Comparison of ENCODE assay signal across 2 cellular contexts in the genomic region with DNA sequence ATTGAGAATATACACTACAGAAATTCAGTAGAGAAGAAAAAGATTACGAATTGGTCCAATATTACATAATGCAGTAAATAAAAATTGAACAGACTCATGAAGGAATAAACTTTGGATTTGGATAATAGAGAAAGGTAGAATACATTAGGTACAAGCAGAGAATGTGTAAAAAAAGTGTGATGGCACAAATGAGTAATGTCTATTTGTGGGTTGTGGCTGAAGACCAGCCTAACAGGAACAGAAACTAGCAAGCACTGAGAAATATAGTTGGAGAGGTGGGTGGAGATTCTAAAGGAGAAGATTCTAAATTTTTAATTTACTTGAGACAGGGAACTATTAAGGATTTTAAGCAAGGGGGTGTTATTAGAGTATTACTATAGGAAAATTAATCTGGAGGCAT.
TF ChIP-seq lines count a peak whose summit lies in the region.

No MANE protein-coding gene starts in this region.

TF ChIP-seq in K562, 482 proteins besides CTCF, POLR2A, EP300 and RAD21 (continued from another document):
- TF ChIP-seq, protein P1, sequence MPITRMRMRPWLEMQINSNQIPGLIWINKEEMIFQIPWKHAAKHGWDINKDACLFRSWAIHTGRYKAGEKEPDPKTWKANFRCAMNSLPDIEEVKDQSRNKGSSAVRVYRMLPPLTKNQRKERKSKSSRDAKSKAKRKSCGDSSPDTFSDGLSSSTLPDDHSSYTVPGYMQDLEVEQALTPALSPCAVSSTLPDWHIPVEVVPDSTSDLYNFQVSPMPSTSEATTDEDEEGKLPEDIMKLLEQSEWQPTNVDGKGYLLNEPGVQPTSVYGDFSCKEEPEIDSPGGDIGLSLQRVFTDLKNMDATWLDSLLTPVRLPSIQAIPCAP (CRISPR knock-in tag; IDR thresholded peaks at IDR 0.05; ENCODE audit: borderline replicate concordance): no peak

TF ChIP-seq in SK-N-SH treated with all-trans-retinoic acid at 6 μM for 48 hours, 23 proteins besides CTCF, POLR2A, EP300 and RAD21 (continued from another document):
- TF ChIP-seq, protein P2, sequence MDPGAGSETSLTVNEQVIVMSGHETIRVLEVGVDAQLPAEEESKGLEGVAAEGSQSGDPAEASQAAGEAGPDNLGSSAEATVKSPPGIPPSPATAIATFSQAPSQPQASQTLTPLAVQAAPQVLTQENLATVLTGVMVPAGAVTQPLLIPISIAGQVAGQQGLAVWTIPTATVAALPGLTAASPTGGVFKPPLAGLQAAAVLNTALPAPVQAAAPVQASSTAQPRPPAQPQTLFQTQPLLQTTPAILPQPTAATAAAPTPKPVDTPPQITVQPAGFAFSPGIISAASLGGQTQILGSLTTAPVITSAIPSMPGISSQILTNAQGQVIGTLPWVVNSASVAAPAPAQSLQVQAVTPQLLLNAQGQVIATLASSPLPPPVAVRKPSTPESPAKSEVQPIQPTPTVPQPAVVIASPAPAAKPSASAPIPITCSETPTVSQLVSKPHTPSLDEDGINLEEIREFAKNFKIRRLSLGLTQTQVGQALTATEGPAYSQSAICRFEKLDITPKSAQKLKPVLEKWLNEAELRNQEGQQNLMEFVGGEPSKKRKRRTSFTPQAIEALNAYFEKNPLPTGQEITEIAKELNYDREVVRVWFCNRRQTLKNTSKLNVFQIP (CRISPR knock-in tag; IDR thresholded peaks at IDR 0.05; ENCODE audit: borderline replicate concordance, low read depth): no peak
- no peak for TF ChIP-seq PPARA (CRISPR knock-in tag; IDR thresholded peaks at IDR 0.05; ENCODE audit: borderline replicate concordance)
- TF ChIP-seq ZFP3 (CRISPR knock-in tag; IDR thresholded peaks at IDR 0.05): no peak
- TF ChIP-seq RARB (CRISPR knock-in tag; IDR thresholded peaks at IDR 0.05): no peak
- no peak for TF ChIP-seq GLIS3 (CRISPR knock-in tag; IDR thresholded peaks at IDR 0.05)
- TF ChIP-seq, protein P3, sequence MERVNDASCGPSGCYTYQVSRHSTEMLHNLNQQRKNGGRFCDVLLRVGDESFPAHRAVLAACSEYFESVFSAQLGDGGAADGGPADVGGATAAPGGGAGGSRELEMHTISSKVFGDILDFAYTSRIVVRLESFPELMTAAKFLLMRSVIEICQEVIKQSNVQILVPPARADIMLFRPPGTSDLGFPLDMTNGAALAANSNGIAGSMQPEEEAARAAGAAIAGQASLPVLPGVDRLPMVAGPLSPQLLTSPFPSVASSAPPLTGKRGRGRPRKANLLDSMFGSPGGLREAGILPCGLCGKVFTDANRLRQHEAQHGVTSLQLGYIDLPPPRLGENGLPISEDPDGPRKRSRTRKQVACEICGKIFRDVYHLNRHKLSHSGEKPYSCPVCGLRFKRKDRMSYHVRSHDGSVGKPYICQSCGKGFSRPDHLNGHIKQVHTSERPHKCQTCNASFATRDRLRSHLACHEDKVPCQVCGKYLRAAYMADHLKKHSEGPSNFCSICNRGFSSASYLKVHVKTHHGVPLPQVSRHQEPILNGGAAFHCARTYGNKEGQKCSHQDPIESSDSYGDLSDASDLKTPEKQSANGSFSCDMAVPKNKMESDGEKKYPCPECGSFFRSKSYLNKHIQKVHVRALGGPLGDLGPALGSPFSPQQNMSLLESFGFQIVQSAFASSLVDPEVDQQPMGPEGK (CRISPR knock-in tag; IDR thresholded peaks at IDR 0.05; ENCODE audit: borderline replicate concordance): no peak
- no peak for TF ChIP-seq TCF4 (CRISPR knock-in tag; IDR thresholded peaks at IDR 0.05; ENCODE audit: borderline replicate concordance)
- TF ChIP-seq, protein P4, sequence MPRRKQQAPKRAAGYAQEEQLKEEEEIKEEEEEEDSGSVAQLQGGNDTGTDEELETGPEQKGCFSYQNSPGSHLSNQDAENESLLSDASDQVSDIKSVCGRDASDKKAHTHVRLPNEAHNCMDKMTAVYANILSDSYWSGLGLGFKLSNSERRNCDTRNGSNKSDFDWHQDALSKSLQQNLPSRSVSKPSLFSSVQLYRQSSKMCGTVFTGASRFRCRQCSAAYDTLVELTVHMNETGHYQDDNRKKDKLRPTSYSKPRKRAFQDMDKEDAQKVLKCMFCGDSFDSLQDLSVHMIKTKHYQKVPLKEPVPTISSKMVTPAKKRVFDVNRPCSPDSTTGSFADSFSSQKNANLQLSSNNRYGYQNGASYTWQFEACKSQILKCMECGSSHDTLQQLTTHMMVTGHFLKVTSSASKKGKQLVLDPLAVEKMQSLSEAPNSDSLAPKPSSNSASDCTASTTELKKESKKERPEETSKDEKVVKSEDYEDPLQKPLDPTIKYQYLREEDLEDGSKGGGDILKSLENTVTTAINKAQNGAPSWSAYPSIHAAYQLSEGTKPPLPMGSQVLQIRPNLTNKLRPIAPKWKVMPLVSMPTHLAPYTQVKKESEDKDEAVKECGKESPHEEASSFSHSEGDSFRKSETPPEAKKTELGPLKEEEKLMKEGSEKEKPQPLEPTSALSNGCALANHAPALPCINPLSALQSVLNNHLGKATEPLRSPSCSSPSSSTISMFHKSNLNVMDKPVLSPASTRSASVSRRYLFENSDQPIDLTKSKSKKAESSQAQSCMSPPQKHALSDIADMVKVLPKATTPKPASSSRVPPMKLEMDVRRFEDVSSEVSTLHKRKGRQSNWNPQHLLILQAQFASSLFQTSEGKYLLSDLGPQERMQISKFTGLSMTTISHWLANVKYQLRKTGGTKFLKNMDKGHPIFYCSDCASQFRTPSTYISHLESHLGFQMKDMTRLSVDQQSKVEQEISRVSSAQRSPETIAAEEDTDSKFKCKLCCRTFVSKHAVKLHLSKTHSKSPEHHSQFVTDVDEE (CRISPR knock-in tag; IDR thresholded peaks at IDR 0.05): no peak
- TF ChIP-seq ZNF8 (CRISPR knock-in tag; IDR thresholded peaks at IDR 0.05): no peak
